1 cellular context compared by ENCODE assay signal in the genomic region with DNA sequence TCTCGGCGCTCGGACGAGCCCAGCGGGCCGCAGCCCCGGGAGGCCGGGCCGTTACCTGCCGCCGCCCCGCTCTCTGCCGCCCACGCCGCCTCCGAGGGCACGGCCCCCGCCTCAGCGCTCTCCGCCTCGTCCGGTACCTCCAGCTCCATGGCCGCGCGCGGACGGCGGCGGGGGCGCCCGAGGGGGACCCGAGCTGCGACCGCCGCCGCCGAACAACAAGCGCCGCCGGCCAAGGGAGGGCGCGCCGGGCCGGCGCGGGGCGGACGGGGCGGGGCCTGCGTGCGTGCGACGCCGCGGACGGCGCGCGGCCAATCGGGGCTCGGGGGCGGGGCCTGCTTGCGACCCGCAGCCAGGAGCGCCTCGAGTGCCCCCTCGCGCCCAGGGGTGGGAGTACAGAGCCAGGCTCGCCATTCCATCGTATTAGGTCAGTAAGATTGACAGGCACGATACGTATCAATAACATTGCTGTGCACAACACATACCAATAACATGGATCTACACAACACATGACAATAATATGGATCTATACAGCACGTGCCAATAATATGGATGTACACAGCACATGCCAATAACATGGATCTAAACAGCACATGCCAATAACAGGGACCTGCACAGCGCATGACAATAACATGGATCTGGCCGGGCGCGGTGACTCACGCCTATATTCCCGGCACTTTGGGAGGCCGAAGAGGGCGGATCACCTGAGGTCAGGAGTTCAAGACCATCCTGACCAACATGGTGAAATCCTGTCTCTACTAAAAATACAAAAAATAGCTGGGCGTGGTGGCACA.
TF ChIP-seq lines count a peak whose summit lies in the region.

A gene with protein sequence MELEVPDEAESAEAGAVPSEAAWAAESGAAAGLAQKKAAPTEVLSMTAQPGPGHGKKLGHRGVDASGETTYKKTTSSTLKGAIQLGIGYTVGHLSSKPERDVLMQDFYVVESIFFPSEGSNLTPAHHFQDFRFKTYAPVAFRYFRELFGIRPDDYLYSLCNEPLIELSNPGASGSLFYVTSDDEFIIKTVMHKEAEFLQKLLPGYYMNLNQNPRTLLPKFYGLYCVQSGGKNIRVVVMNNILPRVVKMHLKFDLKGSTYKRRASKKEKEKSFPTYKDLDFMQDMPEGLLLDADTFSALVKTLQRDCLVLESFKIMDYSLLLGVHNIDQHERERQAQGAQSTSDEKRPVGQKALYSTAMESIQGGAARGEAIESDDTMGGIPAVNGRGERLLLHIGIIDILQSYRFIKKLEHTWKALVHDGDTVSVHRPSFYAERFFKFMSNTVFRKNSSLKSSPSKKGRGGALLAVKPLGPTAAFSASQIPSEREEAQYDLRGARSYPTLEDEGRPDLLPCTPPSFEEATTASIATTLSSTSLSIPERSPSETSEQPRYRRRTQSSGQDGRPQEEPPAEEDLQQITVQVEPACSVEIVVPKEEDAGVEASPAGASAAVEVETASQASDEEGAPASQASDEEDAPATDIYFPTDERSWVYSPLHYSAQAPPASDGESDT (minus strand): TSS at position 227 of the 791 bp plus-strand sequence. CDS start 78 bp downstream, at position 149.

TF ChIP-seq in K562, 482 proteins besides CTCF, POLR2A, EP300 and RAD21 (continued from another document and continues in another):
- TF ChIP-seq, protein P1, sequence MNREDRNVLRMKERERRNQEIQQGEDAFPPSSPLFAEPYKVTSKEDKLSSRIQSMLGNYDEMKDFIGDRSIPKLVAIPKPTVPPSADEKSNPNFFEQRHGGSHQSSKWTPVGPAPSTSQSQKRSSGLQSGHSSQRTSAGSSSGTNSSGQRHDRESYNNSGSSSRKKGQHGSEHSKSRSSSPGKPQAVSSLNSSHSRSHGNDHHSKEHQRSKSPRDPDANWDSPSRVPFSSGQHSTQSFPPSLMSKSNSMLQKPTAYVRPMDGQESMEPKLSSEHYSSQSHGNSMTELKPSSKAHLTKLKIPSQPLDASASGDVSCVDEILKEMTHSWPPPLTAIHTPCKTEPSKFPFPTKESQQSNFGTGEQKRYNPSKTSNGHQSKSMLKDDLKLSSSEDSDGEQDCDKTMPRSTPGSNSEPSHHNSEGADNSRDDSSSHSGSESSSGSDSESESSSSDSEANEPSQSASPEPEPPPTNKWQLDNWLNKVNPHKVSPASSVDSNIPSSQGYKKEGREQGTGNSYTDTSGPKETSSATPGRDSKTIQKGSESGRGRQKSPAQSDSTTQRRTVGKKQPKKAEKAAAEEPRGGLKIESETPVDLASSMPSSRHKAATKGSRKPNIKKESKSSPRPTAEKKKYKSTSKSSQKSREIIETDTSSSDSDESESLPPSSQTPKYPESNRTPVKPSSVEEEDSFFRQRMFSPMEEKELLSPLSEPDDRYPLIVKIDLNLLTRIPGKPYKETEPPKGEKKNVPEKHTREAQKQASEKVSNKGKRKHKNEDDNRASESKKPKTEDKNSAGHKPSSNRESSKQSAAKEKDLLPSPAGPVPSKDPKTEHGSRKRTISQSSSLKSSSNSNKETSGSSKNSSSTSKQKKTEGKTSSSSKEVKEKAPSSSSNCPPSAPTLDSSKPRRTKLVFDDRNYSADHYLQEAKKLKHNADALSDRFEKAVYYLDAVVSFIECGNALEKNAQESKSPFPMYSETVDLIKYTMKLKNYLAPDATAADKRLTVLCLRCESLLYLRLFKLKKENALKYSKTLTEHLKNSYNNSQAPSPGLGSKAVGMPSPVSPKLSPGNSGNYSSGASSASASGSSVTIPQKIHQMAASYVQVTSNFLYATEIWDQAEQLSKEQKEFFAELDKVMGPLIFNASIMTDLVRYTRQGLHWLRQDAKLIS (CRISPR knock-in tag; IDR thresholded peaks at IDR 0.05), result no peak
- TF ChIP-seq ZNF140 (CRISPR knock-in tag; IDR thresholded peaks at IDR 0.05) (no peak), KAT8 (IDR thresholded peaks at IDR 0.05; ENCODE audit: low read depth) (no peak), ZNF282 (CRISPR knock-in tag; IDR thresholded peaks at IDR 0.05) (no peak), GATAD2A (IDR thresholded peaks at IDR 0.05) (no peak), CAMTA2 (CRISPR knock-in tag; conservative IDR thresholded peaks at IDR 0.05) (no peak), RBFOX2 (IDR thresholded peaks at IDR 0.05; ENCODE audit: low read depth, low read length) (peak; percentile 57; the same call in 1 of the 2 replicates), PHF21A (IDR thresholded peaks at IDR 0.05; ENCODE audit: borderline replicate concordance, low read depth) (no peak), ZNF589 (CRISPR knock-in tag; IDR thresholded peaks at IDR 0.05; ENCODE audit: low read depth) (no peak), HNRNPLL (IDR thresholded peaks at IDR 0.05; ENCODE audit: low read depth, low read length, poor library complexity, severe bottlenecking) (no peak), RBM14 (IDR thresholded peaks at IDR 0.05; ENCODE audit: borderline replicate concordance, insufficient read depth, low read depth, low read length) (no peak), ZNF785 (CRISPR knock-in tag; IDR thresholded peaks at IDR 0.05) (no peak), ILF3 (IDR thresholded peaks at IDR 0.05; ENCODE audit: borderline replicate concordance) (no peak), ZKSCAN1 (IDR thresholded peaks at IDR 0.05; ENCODE audit: low read depth, low read length) (no peak), FUS (optimal IDR thresholded peaks at IDR 0.05; ENCODE audit: low read depth, low read length) (no peak)
- TF ChIP-seq, protein P2, sequence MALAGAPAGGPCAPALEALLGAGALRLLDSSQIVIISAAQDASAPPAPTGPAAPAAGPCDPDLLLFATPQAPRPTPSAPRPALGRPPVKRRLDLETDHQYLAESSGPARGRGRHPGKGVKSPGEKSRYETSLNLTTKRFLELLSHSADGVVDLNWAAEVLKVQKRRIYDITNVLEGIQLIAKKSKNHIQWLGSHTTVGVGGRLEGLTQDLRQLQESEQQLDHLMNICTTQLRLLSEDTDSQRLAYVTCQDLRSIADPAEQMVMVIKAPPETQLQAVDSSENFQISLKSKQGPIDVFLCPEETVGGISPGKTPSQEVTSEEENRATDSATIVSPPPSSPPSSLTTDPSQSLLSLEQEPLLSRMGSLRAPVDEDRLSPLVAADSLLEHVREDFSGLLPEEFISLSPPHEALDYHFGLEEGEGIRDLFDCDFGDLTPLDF (CRISPR knock-in tag; IDR thresholded peaks at IDR 0.05), result no peak
- TF ChIP-seq, protein P3, sequence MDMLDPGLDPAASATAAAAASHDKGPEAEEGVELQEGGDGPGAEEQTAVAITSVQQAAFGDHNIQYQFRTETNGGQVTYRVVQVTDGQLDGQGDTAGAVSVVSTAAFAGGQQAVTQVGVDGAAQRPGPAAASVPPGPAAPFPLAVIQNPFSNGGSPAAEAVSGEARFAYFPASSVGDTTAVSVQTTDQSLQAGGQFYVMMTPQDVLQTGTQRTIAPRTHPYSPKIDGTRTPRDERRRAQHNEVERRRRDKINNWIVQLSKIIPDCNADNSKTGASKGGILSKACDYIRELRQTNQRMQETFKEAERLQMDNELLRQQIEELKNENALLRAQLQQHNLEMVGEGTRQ (CRISPR knock-in tag; IDR thresholded peaks at IDR 0.05), result no peak
- TF ChIP-seq, protein P4, sequence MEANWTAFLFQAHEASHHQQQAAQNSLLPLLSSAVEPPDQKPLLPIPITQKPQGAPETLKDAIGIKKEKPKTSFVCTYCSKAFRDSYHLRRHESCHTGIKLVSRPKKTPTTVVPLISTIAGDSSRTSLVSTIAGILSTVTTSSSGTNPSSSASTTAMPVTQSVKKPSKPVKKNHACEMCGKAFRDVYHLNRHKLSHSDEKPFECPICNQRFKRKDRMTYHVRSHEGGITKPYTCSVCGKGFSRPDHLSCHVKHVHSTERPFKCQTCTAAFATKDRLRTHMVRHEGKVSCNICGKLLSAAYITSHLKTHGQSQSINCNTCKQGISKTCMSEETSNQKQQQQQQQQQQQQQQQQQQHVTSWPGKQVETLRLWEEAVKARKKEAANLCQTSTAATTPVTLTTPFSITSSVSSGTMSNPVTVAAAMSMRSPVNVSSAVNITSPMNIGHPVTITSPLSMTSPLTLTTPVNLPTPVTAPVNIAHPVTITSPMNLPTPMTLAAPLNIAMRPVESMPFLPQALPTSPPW (CRISPR knock-in tag; IDR thresholded peaks at IDR 0.05), result peak; percentile 74
- TF ChIP-seq, protein P5, sequence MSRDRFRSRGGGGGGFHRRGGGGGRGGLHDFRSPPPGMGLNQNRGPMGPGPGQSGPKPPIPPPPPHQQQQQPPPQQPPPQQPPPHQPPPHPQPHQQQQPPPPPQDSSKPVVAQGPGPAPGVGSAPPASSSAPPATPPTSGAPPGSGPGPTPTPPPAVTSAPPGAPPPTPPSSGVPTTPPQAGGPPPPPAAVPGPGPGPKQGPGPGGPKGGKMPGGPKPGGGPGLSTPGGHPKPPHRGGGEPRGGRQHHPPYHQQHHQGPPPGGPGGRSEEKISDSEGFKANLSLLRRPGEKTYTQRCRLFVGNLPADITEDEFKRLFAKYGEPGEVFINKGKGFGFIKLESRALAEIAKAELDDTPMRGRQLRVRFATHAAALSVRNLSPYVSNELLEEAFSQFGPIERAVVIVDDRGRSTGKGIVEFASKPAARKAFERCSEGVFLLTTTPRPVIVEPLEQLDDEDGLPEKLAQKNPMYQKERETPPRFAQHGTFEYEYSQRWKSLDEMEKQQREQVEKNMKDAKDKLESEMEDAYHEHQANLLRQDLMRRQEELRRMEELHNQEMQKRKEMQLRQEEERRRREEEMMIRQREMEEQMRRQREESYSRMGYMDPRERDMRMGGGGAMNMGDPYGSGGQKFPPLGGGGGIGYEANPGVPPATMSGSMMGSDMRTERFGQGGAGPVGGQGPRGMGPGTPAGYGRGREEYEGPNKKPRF (IDR thresholded peaks at IDR 0.05; ENCODE audit: low read depth, low read length), result no peak
- TF ChIP-seq, protein P6, sequence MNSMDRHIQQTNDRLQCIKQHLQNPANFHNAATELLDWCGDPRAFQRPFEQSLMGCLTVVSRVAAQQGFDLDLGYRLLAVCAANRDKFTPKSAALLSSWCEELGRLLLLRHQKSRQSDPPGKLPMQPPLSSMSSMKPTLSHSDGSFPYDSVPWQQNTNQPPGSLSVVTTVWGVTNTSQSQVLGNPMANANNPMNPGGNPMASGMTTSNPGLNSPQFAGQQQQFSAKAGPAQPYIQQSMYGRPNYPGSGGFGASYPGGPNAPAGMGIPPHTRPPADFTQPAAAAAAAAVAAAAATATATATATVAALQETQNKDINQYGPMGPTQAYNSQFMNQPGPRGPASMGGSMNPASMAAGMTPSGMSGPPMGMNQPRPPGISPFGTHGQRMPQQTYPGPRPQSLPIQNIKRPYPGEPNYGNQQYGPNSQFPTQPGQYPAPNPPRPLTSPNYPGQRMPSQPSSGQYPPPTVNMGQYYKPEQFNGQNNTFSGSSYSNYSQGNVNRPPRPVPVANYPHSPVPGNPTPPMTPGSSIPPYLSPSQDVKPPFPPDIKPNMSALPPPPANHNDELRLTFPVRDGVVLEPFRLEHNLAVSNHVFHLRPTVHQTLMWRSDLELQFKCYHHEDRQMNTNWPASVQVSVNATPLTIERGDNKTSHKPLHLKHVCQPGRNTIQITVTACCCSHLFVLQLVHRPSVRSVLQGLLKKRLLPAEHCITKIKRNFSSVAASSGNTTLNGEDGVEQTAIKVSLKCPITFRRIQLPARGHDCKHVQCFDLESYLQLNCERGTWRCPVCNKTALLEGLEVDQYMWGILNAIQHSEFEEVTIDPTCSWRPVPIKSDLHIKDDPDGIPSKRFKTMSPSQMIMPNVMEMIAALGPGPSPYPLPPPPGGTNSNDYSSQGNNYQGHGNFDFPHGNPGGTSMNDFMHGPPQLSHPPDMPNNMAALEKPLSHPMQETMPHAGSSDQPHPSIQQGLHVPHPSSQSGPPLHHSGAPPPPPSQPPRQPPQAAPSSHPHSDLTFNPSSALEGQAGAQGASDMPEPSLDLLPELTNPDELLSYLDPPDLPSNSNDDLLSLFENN (IDR thresholded peaks at IDR 0.05; ENCODE audit: low read depth in 2 of 2, low read length in 2 of 2), result no peak
- TF ChIP-seq, protein P7, sequence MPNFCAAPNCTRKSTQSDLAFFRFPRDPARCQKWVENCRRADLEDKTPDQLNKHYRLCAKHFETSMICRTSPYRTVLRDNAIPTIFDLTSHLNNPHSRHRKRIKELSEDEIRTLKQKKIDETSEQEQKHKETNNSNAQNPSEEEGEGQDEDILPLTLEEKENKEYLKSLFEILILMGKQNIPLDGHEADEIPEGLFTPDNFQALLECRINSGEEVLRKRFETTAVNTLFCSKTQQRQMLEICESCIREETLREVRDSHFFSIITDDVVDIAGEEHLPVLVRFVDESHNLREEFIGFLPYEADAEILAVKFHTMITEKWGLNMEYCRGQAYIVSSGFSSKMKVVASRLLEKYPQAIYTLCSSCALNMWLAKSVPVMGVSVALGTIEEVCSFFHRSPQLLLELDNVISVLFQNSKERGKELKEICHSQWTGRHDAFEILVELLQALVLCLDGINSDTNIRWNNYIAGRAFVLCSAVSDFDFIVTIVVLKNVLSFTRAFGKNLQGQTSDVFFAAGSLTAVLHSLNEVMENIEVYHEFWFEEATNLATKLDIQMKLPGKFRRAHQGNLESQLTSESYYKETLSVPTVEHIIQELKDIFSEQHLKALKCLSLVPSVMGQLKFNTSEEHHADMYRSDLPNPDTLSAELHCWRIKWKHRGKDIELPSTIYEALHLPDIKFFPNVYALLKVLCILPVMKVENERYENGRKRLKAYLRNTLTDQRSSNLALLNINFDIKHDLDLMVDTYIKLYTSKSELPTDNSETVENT (CRISPR knock-in tag; IDR thresholded peaks at IDR 0.05), result no peak
